14 cellular contexts compared by ENCODE assay signal in the genomic region with DNA sequence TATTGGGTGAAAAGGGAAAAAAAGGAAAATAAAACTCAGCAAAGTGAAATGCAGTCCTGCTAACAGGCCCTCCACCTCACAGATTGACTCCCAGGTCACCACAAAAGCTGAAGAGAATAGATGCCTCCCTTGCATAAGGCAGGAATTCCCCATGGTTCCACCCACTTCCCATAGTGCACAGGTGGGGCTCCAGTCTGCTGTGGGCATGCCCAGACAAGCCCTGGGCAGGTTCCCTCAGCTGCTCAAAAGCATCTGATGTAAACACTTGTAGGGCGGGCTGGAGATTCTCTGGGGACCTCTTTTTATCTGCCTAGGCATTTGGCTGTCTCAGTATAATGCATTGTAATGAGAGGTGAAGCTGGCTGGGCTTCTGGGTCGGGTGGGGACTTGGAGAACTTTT.
DNase-seq lines count a peak whose midpoint lies in the region; ATAC-seq, FAIRE-seq and TF ChIP-seq lines count a peak whose summit lies in the region.
"Had no signal": no experiment of that assay in that cellular context is flagged by ENCODE, and none has a peak within 500 bp of the region (broad histone marks: within the 10 kb centered on the region; RNA-seq: fewer than 3 reads in every experiment).

No MANE protein-coding gene starts in this region.

- no peaks in the 10 kb centered on the region for H3K36me3 ChIP-seq in RWPE2 (ENCODE audit: low read depth)

- TF ChIP-seq CTCF in activated CD8-positive, alpha-beta T cell treated with anti-CD3 and anti-CD28 coated beads for 36 hours (IDR thresholded peaks at IDR 0.05), result no peak
- TF ChIP-seq CTCF in RWPE2 (IDR thresholded peaks at IDR 0.05; ENCODE audit: poor library complexity, severe bottlenecking), result no peak
- no peak for TF ChIP-seq CTCF in GM10248 (IDR thresholded peaks at IDR 0.05; ENCODE audit: control extremely low read depth, extremely low read depth, low read depth, missing control alignments)

- no peaks in the 10 kb centered on the region for H3K4me1 ChIP-seq in RWPE2 (ENCODE audit: insufficient read depth, poor library complexity, severe bottlenecking)

- no peak for FAIRE-seq in urothelium cell line (lab: Jason Lieb, UNC)

- CTCF ChIA-PET in activated CD8-positive, alpha-beta T cell treated with anti-CD3 and anti-CD28 coated beads for 36 hours (lab: Charles Lee), result no interaction called here
- CTCF ChIA-PET in activated CD8-positive, alpha-beta T cell treated with anti-CD3 and anti-CD28 coated beads, Interleukin-2, amount 10 ng/mL, durations not matched to agents 7 days and 5 days (lab: Charles Lee), result no interaction called here
- CTCF ChIA-PET in GM10248 (lab: Yijun Ruan, JAX), result interaction anchor here (1.3 to 2.3 kb wide), 2 partner anchors 8 to 22 kb away, joined by 3 to 8 read pairs; no protein-coding TSS in a partner anchor

- no peaks in the 10 kb centered on the region for H3K36me3 Mint-ChIP-seq in activated CD8-positive, alpha-beta T cell treated with anti-CD3 and anti-CD28 coated beads for 36 hours (ENCODE audit: low read depth)
- H3K36me3 Mint-ChIP-seq in activated CD8-positive, alpha-beta T cell treated with anti-CD3 and anti-CD28 coated beads, Interleukin-2, amount 10 ng/mL, durations not matched to agents 7 days and 5 days (ENCODE audit: low read depth), result no peaks in the 10 kb centered on the region

- no peak overlapping the region for H3K27ac Mint-ChIP-seq in activated CD8-positive, alpha-beta T cell treated with anti-CD3 and anti-CD28 coated beads for 36 hours
- no peak overlapping the region for H3K27ac Mint-ChIP-seq in activated CD8-positive, alpha-beta T cell treated with anti-CD3 and anti-CD28 coated beads, Interleukin-2, amount 10 ng/mL, durations not matched to agents 7 days and 5 days
- H3K27ac Mint-ChIP-seq: activated CD4-positive, alpha-beta T cell treated with anti-CD3 and anti-CD28 coated beads for 36 hours; activated T-helper 1 cell treated with anti-CD3 and anti-CD28 coated beads, Interleukin-12 subunit alpha, Interleukin-12 subunit beta, Interleukin-2, Interleukin-4 antibody, amounts not matched to agents 30 ng/mL and 10 ng/mL and 1 ng/mL, durations not matched to agents 14 hours and 24 hours and 36 hours had no signal

- no peaks in the 10 kb centered on the region for H3K27me3 ChIP-seq in RWPE2 (ENCODE audit: insufficient read depth, poor library complexity, severe bottlenecking)

- H3K4me1 Mint-ChIP-seq in activated CD8-positive, alpha-beta T cell treated with anti-CD3 and anti-CD28 coated beads for 36 hours (ENCODE audit: low read depth), result no peaks in the 10 kb centered on the region
- no peaks in the 10 kb centered on the region for H3K4me1 Mint-ChIP-seq in activated CD8-positive, alpha-beta T cell treated with anti-CD3 and anti-CD28 coated beads, Interleukin-2, amount 10 ng/mL, durations not matched to agents 7 days and 5 days (ENCODE audit: low read depth)
- H3K4me1 Mint-ChIP-seq: activated CD4-positive, alpha-beta T cell treated with anti-CD3 and anti-CD28 coated beads for 36 hours had no signal

- H3K9me3 Mint-ChIP-seq in activated CD8-positive, alpha-beta T cell treated with anti-CD3 and anti-CD28 coated beads for 36 hours, result peaks cover 18% of the 10 kb centered on the region
- H3K9me3 Mint-ChIP-seq in activated CD8-positive, alpha-beta T cell treated with anti-CD3 and anti-CD28 coated beads, Interleukin-2, amount 10 ng/mL, durations not matched to agents 7 days and 5 days (ENCODE audit: insufficient read depth), result peaks cover 21% of the 10 kb centered on the region

- no peak overlapping the region for H3K4me3 Mint-ChIP-seq in activated CD8-positive, alpha-beta T cell treated with anti-CD3 and anti-CD28 coated beads for 36 hours
- H3K4me3 Mint-ChIP-seq in activated CD8-positive, alpha-beta T cell treated with anti-CD3 and anti-CD28 coated beads, Interleukin-2, amount 10 ng/mL, durations not matched to agents 7 days and 5 days, result no peak overlapping the region
- H3K4me3 Mint-ChIP-seq: activated CD4-positive, alpha-beta T cell treated with anti-CD3 and anti-CD28 coated beads for 36 hours; activated T-helper 1 cell treated with anti-CD3 and anti-CD28 coated beads, Interleukin-12 subunit alpha, Interleukin-12 subunit beta, Interleukin-2, Interleukin-4 antibody, amounts not matched to agents 30 ng/mL and 10 ng/mL and 1 ng/mL, durations not matched to agents 14 hours and 24 hours and 36 hours had no signal

- POLR2A ChIA-PET in activated CD8-positive, alpha-beta T cell treated with anti-CD3 and anti-CD28 coated beads for 36 hours (lab: Charles Lee), result no interaction called here
- POLR2A ChIA-PET in activated CD8-positive, alpha-beta T cell treated with anti-CD3 and anti-CD28 coated beads, Interleukin-2, amount 10 ng/mL, durations not matched to agents 7 days and 5 days (lab: Charles Lee), result no interaction called here
- POLR2A ChIA-PET in GM10248 (lab: Yijun Ruan, JAX), result no interaction called here

- DNase-seq in activated CD8-positive, alpha-beta T cell treated with anti-CD3 and anti-CD28 coated beads for 36 hours, result peak; percentile 2
- DNase-seq in activated CD8-positive, alpha-beta T cell treated with anti-CD3 and anti-CD28 coated beads, Interleukin-2, amount 10 ng/mL, durations not matched to agents 7 days and 5 days, result no peak
- DNase-seq in RWPE2 (ENCODE audit: low spot score) (no peak), urothelium cell line (ENCODE audit: low spot score) (peak; percentile 5), GM10248 (ENCODE audit: extremely low spot score) (no peak)
- no peak for DNase-seq in stimulated activated naive CD8-positive, alpha-beta T cell treated with anti-CD3 and anti-CD28 coated beads, Interleukin-15, Interleukin-2, amounts not matched to agents 100 U/mL and 50 U/mL, for 24 hours
- no peak for DNase-seq in activated CD4-positive, alpha-beta T cell treated with anti-CD3 and anti-CD28 coated beads, Interleukin-2, amount 50 U/mL, for 4 hours
- DNase-seq: activated CD4-positive, alpha-beta T cell treated with anti-CD3 and anti-CD28 coated beads for 36 hours; GF-D8; NCI-H446; stimulated activated naive CD4-positive, alpha-beta T cell treated with Interleukin-2 at 50 U/mL for 16 hours had no signal

- no peak for ATAC-seq in activated CD8-positive, alpha-beta T cell treated with anti-CD3 and anti-CD28 coated beads for 36 hours
- no peak for ATAC-seq in activated CD8-positive, alpha-beta T cell treated with anti-CD3 and anti-CD28 coated beads, Interleukin-2, amount 10 ng/mL, durations not matched to agents 7 days and 5 days
- ATAC-seq in HG03378 (IDR thresholded peaks at IDR 0.05; ENCODE audit: unreplicated experiment), result peak; percentile 79
- ATAC-seq in RWPE2 (ENCODE audit: low read depth), result peak; percentile 44; the same call in 2 of the 3 replicates
- no peak for ATAC-seq in stimulated activated naive CD8-positive, alpha-beta T cell treated with anti-CD3 and anti-CD28 coated beads, Interleukin-15, Interleukin-2, amounts not matched to agents 100 U/mL and 50 U/mL, for 24 hours
- ATAC-seq: activated CD4-positive, alpha-beta T cell treated with anti-CD3 and anti-CD28 coated beads for 36 hours; HCT116 had no signal

- intact Hi-C loops in activated CD8-positive, alpha-beta T cell treated with anti-CD3 and anti-CD28 coated beads for 36 hours (cut with micrococcal nuclease), result no loop called here

- no peaks in the 10 kb centered on the region for H3K9me3 ChIP-seq in RWPE2 (ENCODE audit: severe bottlenecking)

- H3K27ac ChIP-seq in RWPE2 (ENCODE audit: poor library complexity, severe bottlenecking), result no peak overlapping the region

- no peaks in the 10 kb centered on the region for H3K27me3 Mint-ChIP-seq in activated CD8-positive, alpha-beta T cell treated with anti-CD3 and anti-CD28 coated beads for 36 hours
- H3K27me3 Mint-ChIP-seq in activated CD8-positive, alpha-beta T cell treated with anti-CD3 and anti-CD28 coated beads, Interleukin-2, amount 10 ng/mL, durations not matched to agents 7 days and 5 days (ENCODE audit: low read depth), result no peaks in the 10 kb centered on the region
- H3K27me3 Mint-ChIP-seq: activated CD4-positive, alpha-beta T cell treated with anti-CD3 and anti-CD28 coated beads for 36 hours had no signal

- H3K4me3 ChIP-seq in RWPE2 (ENCODE audit: severe bottlenecking), result no peak overlapping the region

Comparison
In these comparisons a context has a peak if more than half of its experiments do, and no peak if none do; other contexts are left out.
1. DNase-seq: peak in activated CD8-positive, alpha-beta T cell treated with anti-CD3 and anti-CD28 coated beads for 36 hours (single experiment) and urothelium cell line (single experiment); none in activated CD8-positive, alpha-beta T cell treated with anti-CD3 and anti-CD28 coated beads, Interleukin-2, amount 10 ng/mL, durations not matched to agents 7 days and 5 days (single experiment), RWPE2 (single experiment), GM10248 (single experiment), stimulated activated naive CD8-positive, alpha-beta T cell treated with anti-CD3 and anti-CD28 coated beads, Interleukin-15, Interleukin-2, amounts not matched to agents 100 U/mL and 50 U/mL, for 24 hours (single experiment) and activated CD4-positive, alpha-beta T cell treated with anti-CD3 and anti-CD28 coated beads, Interleukin-2, amount 50 U/mL, for 4 hours (0 of 2).
2. ATAC-seq: peak in HG03378 (single experiment) and RWPE2 (single experiment); none in activated CD8-positive, alpha-beta T cell treated with anti-CD3 and anti-CD28 coated beads for 36 hours (single experiment), activated CD8-positive, alpha-beta T cell treated with anti-CD3 and anti-CD28 coated beads, Interleukin-2, amount 10 ng/mL, durations not matched to agents 7 days and 5 days (single experiment) and stimulated activated naive CD8-positive, alpha-beta T cell treated with anti-CD3 and anti-CD28 coated beads, Interleukin-15, Interleukin-2, amounts not matched to agents 100 U/mL and 50 U/mL, for 24 hours (single experiment).